ENCODE assay signal across 11 cellular contexts in the genomic region with DNA sequence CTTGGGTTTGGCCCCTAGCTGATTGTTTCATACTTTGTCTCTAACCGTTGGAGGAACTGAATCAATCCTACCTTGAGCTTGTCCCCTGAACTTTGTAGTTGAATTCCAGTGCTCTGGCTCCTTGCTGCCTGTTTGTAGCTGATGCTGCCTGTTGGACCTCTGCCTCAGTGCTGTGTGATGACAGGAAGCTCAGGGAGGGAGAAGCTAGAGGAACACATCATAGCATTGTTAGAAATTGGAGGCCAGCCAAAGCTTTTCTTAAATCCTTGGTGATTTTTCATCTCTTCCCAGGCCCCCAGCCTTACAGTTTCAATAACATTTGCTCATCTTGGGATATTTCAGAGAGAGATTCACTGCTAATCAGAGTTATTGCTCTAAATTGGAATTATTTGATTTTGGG. TPM values are rescaled to one million over a fixed set of nuclear protein-coding genes. Genes with fewer than 3 reads are reported as not detected.
DNase-seq lines count a peak whose midpoint lies in the region; ATAC-seq, FAIRE-seq and TF ChIP-seq lines count a peak whose summit lies in the region.
"Had no signal": no experiment of that assay in that cellular context is flagged by ENCODE, and none has a peak within 500 bp of the region (broad histone marks: within the 10 kb centered on the region; RNA-seq: fewer than 3 reads in every experiment).

No MANE protein-coding gene starts in this region.

- H3K4me3 ChIP-seq in AG04449 (ENCODE audit: low read depth, low read length): no peak overlapping the region
- no peak overlapping the region for H3K4me3 ChIP-seq in lower lobe of right lung
- no peak overlapping the region for H3K4me3 ChIP-seq in mucosa of descending colon
- H3K4me3 ChIP-seq: thoracic aorta had no signal

- H3K27ac ChIP-seq in cingulate gyrus (ENCODE audit: low read depth, low read length) (peak overlapping the region; percentile 48), lower lobe of right lung (peak overlapping the region; percentile 20)
- H3K27ac ChIP-seq: thoracic aorta had no signal

- H3K9me3 ChIP-seq in lower lobe of right lung (no peaks in the 10 kb centered on the region), mucosa of descending colon (no peaks in the 10 kb centered on the region)
- H3K9me3 ChIP-seq: thoracic aorta had no signal

- H3K27me3 ChIP-seq in lower lobe of right lung (ENCODE audit: low read depth): no peaks in the 10 kb centered on the region

- intact Hi-C loops in lower lobe of right lung (cut with DNase I): no loop called here
- intact Hi-C loops in posterior vena cava (cut with DNase I): no loop called here
- intact Hi-C loops in mucosa of descending colon (cut with DNase I, micrococcal nuclease): no loop called here

- CTCF ChIA-PET in AG04449 (lab: Yijun Ruan, JAX): interaction anchor here (0.8 to 3.4 kb wide), 7 partner anchors 9 to 46 kb away, joined by 3 to 18 read pairs (median 4); no protein-coding TSS in a partner anchor

- H3K36me3 ChIP-seq in lower lobe of right lung (peaks cover 17% of the 10 kb centered on the region), mucosa of descending colon (ENCODE audit: low read depth) (no peaks in the 10 kb centered on the region)

- DNase-seq in AG04449 (ENCODE audit: low read depth, low spot score) (peak; percentile 65), NCI-H2029 (lab: John Stamatoyannopoulos, UW) (peak; percentile 63), lower lobe of right lung (no peak), HTR-8/SVneo (ENCODE audit: insufficient read length, low spot score) (no peak), posterior vena cava (ENCODE audit: low spot score) (no peak), mucosa of descending colon (no peak), NK-92 (lab: John Stamatoyannopoulos, UW; ENCODE audit: unreplicated experiment) (no peak)
- DNase-seq: activated gamma-delta T cell, NCI-H69 had no signal

- TF ChIP-seq CTCF in AG04449 (IDR thresholded peaks at IDR 0.05; ENCODE audit: insufficient read depth, low read length, missing control alignments) (no peak), lower lobe of right lung (IDR thresholded peaks at IDR 0.05) (no peak), mucosa of descending colon (IDR thresholded peaks at IDR 0.05) (no peak)

- FAIRE-seq in HTR-8/SVneo (lab: Jason Lieb, UNC): no peak

- POLR2A ChIA-PET in AG04449 (lab: Yijun Ruan, JAX): interaction anchor here (0.7 kb wide), 1 partner anchor 239 kb away, joined by 4 read pairs; no protein-coding TSS in a partner anchor

- H3K4me1 ChIP-seq in lower lobe of right lung (no peaks in the 10 kb centered on the region), mucosa of descending colon (ENCODE audit: low read depth) (no peaks in the 10 kb centered on the region)

- ATAC-seq in lower lobe of right lung: no peak
- ATAC-seq in mucosa of descending colon: no peak

RNA-seq across cellular contexts. Expression of a gene that starts 34.0 kb away (rescaled TPM):
- total RNA-seq in lower lobe of right lung (506 TPM), posterior vena cava (100 to 1,000 TPM; 596 to 609 TPM), mucosa of descending colon (100 to 1,000 TPM; 146 to 362 (median 156) TPM)

Comparison
In these comparisons a context has a peak if more than half of its experiments do, and no peak if none do; other contexts are left out.
1. DNase-seq: peak in AG04449 (single experiment) and NCI-H2029 (single experiment); none in lower lobe of right lung (single experiment), HTR-8/SVneo (single experiment), posterior vena cava (single experiment), mucosa of descending colon (0 of 3) and NK-92 (single experiment).